Comparison of ENCODE assay signal across 20 cellular contexts in the genomic region with DNA sequence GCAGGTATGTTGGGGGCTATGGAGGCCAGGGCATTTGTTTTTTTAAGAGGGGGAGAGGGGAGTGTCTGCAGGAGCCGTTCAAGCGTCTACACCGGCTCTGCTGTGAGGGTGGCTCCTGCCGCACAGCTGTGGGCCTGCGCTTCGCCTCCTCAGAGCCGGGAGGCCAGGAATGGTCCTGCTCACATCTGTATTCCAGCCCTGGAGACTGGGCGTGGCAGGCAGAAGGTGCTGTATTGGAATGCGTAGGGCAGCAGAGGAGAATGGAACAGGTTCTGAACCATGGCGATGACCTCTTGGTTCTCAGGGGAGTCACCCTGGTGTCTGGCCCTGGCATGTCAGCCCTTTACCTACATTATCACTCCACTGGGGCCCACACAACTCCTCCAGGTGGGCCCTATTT. TPM values are rescaled to one million over a fixed set of nuclear protein-coding genes. Genes with fewer than 3 reads are reported as not detected.
DNase-seq lines count a peak whose midpoint lies in the region; ATAC-seq and TF ChIP-seq lines count a peak whose summit lies in the region.
"Had no signal": no experiment of that assay in that cellular context is flagged by ENCODE, and none has a peak within 500 bp of the region (broad histone marks: within the 10 kb centered on the region; RNA-seq: fewer than 3 reads in every experiment).

No MANE protein-coding gene starts in this region.

- TF ChIP-seq POLR2A in vagina (IDR thresholded peaks at IDR 0.05): no peak

- no peak overlapping the region for H3K4me3 ChIP-seq in RWPE2 (ENCODE audit: severe bottlenecking)
- peak overlapping the region in 1 of 2 experiments; percentile 36 for H3K4me3 ChIP-seq in neutrophil (ENCODE audit: low read depth in 1 of 2, low read length in 1 of 2)
- peak overlapping the region in 1 of 2 donors; percentile 27 for H3K4me3 ChIP-seq in vagina
- H3K4me3 ChIP-seq: BLaER1, MG63 had no signal

- no peak overlapping the region for H3K4me3 Mint-ChIP-seq in chondrocyte (ENCODE audit: unreplicated experiment)
- no peak overlapping the region for H3K4me3 Mint-ChIP-seq in activated CD4-positive, alpha-beta T cell treated with anti-CD3 and anti-CD28 coated beads for 36 hours
- H3K4me3 Mint-ChIP-seq: CD4-positive, alpha-beta T cell had no signal

- TF ChIP-seq CTCF in RWPE2 (IDR thresholded peaks at IDR 0.05; ENCODE audit: poor library complexity, severe bottlenecking) (no peak), chondrocyte (IDR thresholded peaks at IDR 0.05) (no peak), neutrophil (IDR thresholded peaks at IDR 0.05) (no peak), vagina (IDR thresholded peaks at IDR 0.05) (no peak)

- H3K27me3 Mint-ChIP-seq in chondrocyte (ENCODE audit: low read depth): peaks cover 22% of the 10 kb centered on the region
- H3K27me3 Mint-ChIP-seq in activated CD4-positive, alpha-beta T cell treated with anti-CD3 and anti-CD28 coated beads for 36 hours: no peaks in the 10 kb centered on the region
- H3K27me3 Mint-ChIP-seq: CD4-positive, alpha-beta T cell had no signal

- H3K4me1 Mint-ChIP-seq in chondrocyte (ENCODE audit: low read depth): peaks cover 3% of the 10 kb centered on the region
- peaks cover 11% of the 10 kb centered on the region for H3K4me1 Mint-ChIP-seq in activated CD4-positive, alpha-beta T cell treated with anti-CD3 and anti-CD28 coated beads for 36 hours

- peaks cover 1% of the 10 kb centered on the region for H3K36me3 Mint-ChIP-seq in chondrocyte (ENCODE audit: low read depth)
- H3K36me3 Mint-ChIP-seq in activated CD4-positive, alpha-beta T cell treated with anti-CD3 and anti-CD28 coated beads for 36 hours (ENCODE audit: low read depth): no peaks in the 10 kb centered on the region

- no peak overlapping the region for H3K27ac ChIP-seq in RWPE2 (ENCODE audit: poor library complexity, severe bottlenecking)
- peak overlapping the region; percentile 64 for H3K27ac ChIP-seq in neutrophil
- H3K27ac ChIP-seq in vagina: peak overlapping the region; percentile 81
- H3K27ac ChIP-seq: BLaER1 had no signal

- intact Hi-C loops in vagina (cut with DNase I): loop anchor here (5.0 to 10.0 kb wide), 2 partner anchors 94 to 207 kb away; partner anchors contain the start of gene TMEM185B
- intact Hi-C loops in activated CD4-positive, alpha-beta T cell treated with anti-CD3 and anti-CD28 coated beads for 36 hours (cut with DNase I, micrococcal nuclease): loop anchor here in 1 of 2 experiments (10.0 kb wide), 1 partner anchor 494 kb away; no protein-coding TSS in a partner anchor

- H3K9me3 ChIP-seq in RWPE2 (ENCODE audit: severe bottlenecking) (no peaks in the 10 kb centered on the region), neutrophil (no peaks in the 10 kb centered on the region), vagina (no peaks in the 10 kb centered on the region)
- H3K9me3 ChIP-seq: BLaER1, MG63 had no signal

- CTCF ChIA-PET in activated CD4-positive, alpha-beta T cell treated with anti-CD3 and anti-CD28 coated beads for 36 hours (lab: Charles Lee): no interaction called here

- no peaks in the 10 kb centered on the region for H3K27me3 ChIP-seq in RWPE2 (ENCODE audit: insufficient read depth, poor library complexity, severe bottlenecking)
- no peaks in the 10 kb centered on the region for H3K27me3 ChIP-seq in neutrophil
- no peaks in the 10 kb centered on the region for H3K27me3 ChIP-seq in vagina
- H3K27me3 ChIP-seq: MG63 had no signal

- POLR2A ChIA-PET in activated CD4-positive, alpha-beta T cell treated with anti-CD3 and anti-CD28 coated beads for 36 hours (lab: Charles Lee): no interaction called here

- H3K36me3 ChIP-seq in RWPE2 (ENCODE audit: low read depth): no peaks in the 10 kb centered on the region
- no peaks in the 10 kb centered on the region for H3K36me3 ChIP-seq in neutrophil
- H3K36me3 ChIP-seq in vagina: no peaks in the 10 kb centered on the region
- H3K36me3 ChIP-seq: BLaER1, MG63 had no signal

- H3K4me1 ChIP-seq in RWPE2 (ENCODE audit: insufficient read depth, poor library complexity, severe bottlenecking): peaks cover 6% of the 10 kb centered on the region
- peaks cover 48 to 55% of the 10 kb centered on the region in 2 experiments for H3K4me1 ChIP-seq in neutrophil (ENCODE audit: control insufficient read depth in 1 of 2, insufficient read depth in 1 of 2, low read depth in 1 of 2, low read length in 1 of 2)
- peaks cover 36% of the 10 kb centered on the region for H3K4me1 ChIP-seq in vagina

- peak; percentile 39 for DNase-seq in RWPE2 (ENCODE audit: low spot score)
- peak; percentile 60 for DNase-seq in chondrocyte (ENCODE audit: low spot score)
- DNase-seq in vagina (ENCODE audit: extremely low spot score in 2 of 2): no peak
- DNase-seq in iPS-NIHi11 (ENCODE audit: low spot score): no peak
- DNase-seq in AG08395 (ENCODE audit: low spot score): no peak
- DNase-seq in activated CD4-positive, alpha-beta T cell treated with anti-CD3 and anti-CD28 coated beads for 36 hours: no peak
- DNase-seq: CD4-positive, alpha-beta T cell; DMS79; Kasumi-1; MG63; NCI-H1048; NCI-H1436; NCI-H1930; NCI-H226; NCI-H524; NCI-H774; NK-92 treated with Interleukin-12 subunit alpha and Interleukin-12 subunit beta, amount 100 ng/mL, for 24 hours had no signal

- H3K27ac Mint-ChIP-seq in chondrocyte (ENCODE audit: unreplicated experiment): no peak overlapping the region
- H3K27ac Mint-ChIP-seq in activated CD4-positive, alpha-beta T cell treated with anti-CD3 and anti-CD28 coated beads for 36 hours: no peak overlapping the region
- H3K27ac Mint-ChIP-seq: CD4-positive, alpha-beta T cell had no signal

- no peaks in the 10 kb centered on the region for H3K9me3 Mint-ChIP-seq in chondrocyte (ENCODE audit: low read depth)
- H3K9me3 Mint-ChIP-seq in activated CD4-positive, alpha-beta T cell treated with anti-CD3 and anti-CD28 coated beads for 36 hours (ENCODE audit: low read depth): no peaks in the 10 kb centered on the region
- H3K9me3 Mint-ChIP-seq: CD4-positive, alpha-beta T cell had no signal

- no peak; the same call in 2 of the 3 replicates for ATAC-seq in RWPE2 (ENCODE audit: low read depth)
- ATAC-seq in activated CD4-positive, alpha-beta T cell treated with anti-CD3 and anti-CD28 coated beads for 36 hours: no peak
- ATAC-seq: Panc1 had no signal

RNA-seq across cellular contexts. Expression of gene INHBB, which starts 26.8 kb away (rescaled TPM):
- total RNA-seq in chondrocyte (0.58 to 1.3 TPM (median 0.90 TPM) in 3 replicates), vagina (19.4 TPM)
- total RNA-seq in activated CD4-positive, alpha-beta T cell treated with anti-CD3 and anti-CD28 coated beads for 36 hours: not detected
- total RNA-seq: CD4-positive, alpha-beta T cell had no signal

Comparison
In these comparisons a context has a peak if more than half of its experiments do, and no peak if none do; other contexts are left out.
1. DNase-seq: peak in RWPE2 (single experiment) and chondrocyte (single experiment); none in vagina (0 of 2), iPS-NIHi11 (single experiment), AG08395 (single experiment) and activated CD4-positive, alpha-beta T cell treated with anti-CD3 and anti-CD28 coated beads for 36 hours (single experiment).